Comparison of ENCODE assay signal across 8 cellular contexts in the genomic region with DNA sequence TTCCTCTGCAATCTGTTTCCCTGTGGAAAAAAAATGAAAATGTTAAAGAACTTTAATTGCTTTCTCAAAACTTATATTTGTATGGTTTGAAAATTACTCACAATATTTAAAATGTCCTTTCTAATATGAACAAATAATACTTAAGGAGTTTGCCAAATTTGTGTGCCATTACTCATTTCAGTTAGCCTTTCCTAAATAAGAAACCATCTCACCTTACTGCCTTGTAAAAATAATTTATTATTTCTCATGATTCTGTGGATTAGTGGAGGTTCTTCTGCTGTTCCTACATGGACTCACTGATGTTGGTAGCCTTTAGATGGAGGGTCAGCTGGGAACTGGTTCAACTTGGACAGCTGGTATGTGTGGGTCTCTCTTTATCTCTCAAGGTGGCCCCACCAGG.
"Had no signal": no experiment of that assay in that cellular context is flagged by ENCODE, and none has a peak within 500 bp of the region (broad histone marks: within the 10 kb centered on the region; RNA-seq: fewer than 3 reads in every experiment).

No MANE protein-coding gene starts in this region.

- H3K4me3 ChIP-seq: GM12878 had no signal

- ATAC-seq: GM12878 had no signal

- FAIRE-seq: G401.6, GM12878, GM12891, GM12892, GM18507, GM19239 had no signal

- DNase-seq: GDM1, GF-D8 had no signal
